ENCODE assay signal across 3 cellular contexts in genomic region chr4:158529505-158529904, GRCh38.
TF ChIP-seq lines count a peak whose summit lies in the region.

No MANE protein-coding gene starts in this region.

TF ChIP-seq in GM12891, 5 proteins besides CTCF, POLR2A, EP300 and RAD21 (continued from another document):
- TF ChIP-seq SPI1 (IDR thresholded peaks at IDR 0.05; ENCODE audit: low read depth, low read length), result 0 out of 2 replicates have a peak, but pooled peaks have one; percentile 16
- TF ChIP-seq POU2F2 (IDR thresholded peaks at IDR 0.05; ENCODE audit: low read depth, low read length), result no peak
- TF ChIP-seq POLR2AphosphoS5 (IDR thresholded peaks at IDR 0.05; ENCODE audit: low read depth, low read length), result no peak

TF ChIP-seq in GM23338, 12 proteins besides CTCF, POLR2A, EP300 and RAD21 (continues in another document):
- TF ChIP-seq, protein P1, sequence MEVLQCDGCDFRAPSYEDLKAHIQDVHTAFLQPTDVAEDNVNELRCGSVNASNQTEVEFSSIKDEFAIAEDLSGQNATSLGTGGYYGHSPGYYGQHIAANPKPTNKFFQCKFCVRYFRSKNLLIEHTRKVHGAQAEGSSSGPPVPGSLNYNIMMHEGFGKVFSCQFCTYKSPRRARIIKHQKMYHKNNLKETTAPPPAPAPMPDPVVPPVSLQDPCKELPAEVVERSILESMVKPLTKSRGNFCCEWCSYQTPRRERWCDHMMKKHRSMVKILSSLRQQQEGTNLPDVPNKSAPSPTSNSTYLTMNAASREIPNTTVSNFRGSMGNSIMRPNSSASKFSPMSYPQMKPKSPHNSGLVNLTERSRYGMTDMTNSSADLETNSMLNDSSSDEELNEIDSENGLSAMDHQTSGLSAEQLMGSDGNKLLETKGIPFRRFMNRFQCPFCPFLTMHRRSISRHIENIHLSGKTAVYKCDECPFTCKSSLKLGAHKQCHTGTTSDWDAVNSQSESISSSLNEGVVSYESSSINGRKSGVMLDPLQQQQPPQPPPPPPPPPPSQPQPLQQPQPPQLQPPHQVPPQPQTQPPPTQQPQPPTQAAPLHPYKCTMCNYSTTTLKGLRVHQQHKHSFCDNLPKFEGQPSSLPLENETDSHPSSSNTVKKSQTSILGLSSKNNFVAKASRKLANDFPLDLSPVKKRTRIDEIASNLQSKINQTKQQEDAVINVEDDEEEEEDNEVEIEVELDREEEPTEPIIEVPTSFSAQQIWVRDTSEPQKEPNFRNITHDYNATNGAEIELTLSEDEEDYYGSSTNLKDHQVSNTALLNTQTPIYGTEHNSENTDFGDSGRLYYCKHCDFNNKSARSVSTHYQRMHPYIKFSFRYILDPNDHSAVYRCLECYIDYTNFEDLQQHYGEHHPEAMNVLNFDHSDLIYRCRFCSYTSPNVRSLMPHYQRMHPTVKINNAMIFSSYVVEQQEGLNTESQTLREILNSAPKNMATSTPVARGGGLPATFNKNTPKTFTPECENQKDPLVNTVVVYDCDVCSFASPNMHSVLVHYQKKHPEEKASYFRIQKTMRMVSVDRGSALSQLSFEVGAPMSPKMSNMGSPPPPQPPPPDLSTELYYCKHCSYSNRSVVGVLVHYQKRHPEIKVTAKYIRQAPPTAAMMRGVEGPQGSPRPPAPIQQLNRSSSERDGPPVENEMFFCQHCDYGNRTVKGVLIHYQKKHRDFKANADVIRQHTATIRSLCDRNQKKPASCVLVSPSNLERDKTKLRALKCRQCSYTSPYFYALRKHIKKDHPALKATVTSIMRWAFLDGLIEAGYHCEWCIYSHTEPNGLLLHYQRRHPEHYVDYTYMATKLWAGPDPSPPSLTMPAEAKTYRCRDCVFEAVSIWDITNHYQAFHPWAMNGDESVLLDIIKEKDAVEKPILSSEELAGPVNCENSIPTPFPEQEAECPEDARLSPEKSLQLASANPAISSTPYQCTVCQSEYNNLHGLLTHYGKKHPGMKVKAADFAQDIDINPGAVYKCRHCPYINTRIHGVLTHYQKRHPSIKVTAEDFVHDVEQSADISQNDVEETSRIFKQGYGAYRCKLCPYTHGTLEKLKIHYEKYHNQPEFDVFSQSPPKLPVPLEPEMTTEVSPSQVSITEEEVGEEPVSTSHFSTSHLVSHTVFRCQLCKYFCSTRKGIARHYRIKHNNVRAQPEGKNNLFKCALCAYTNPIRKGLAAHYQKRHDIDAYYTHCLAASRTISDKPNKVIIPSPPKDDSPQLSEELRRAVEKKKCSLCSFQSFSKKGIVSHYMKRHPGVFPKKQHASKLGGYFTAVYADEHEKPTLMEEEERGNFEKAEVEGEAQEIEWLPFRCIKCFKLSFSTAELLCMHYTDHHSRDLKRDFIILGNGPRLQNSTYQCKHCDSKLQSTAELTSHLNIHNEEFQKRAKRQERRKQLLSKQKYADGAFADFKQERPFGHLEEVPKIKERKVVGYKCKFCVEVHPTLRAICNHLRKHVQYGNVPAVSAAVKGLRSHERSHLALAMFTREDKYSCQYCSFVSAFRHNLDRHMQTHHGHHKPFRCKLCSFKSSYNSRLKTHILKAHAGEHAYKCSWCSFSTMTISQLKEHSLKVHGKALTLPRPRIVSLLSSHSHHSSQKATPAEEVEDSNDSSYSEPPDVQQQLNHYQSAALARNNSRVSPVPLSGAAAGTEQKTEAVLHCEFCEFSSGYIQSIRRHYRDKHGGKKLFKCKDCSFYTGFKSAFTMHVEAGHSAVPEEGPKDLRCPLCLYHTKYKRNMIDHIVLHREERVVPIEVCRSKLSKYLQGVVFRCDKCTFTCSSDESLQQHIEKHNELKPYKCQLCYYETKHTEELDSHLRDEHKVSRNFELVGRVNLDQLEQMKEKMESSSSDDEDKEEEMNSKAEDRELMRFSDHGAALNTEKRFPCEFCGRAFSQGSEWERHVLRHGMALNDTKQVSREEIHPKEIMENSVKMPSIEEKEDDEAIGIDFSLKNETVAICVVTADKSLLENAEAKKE (CRISPR knock-in tag; IDR thresholded peaks at IDR 0.05), result no peak
- no peak for TF ChIP-seq CREB1 (CRISPR knock-in tag; IDR thresholded peaks at IDR 0.05; ENCODE audit: low read depth)
- no peak for TF ChIP-seq NANOG (IDR thresholded peaks at IDR 0.05; ENCODE audit: borderline replicate concordance)
- TF ChIP-seq JUNB (IDR thresholded peaks at IDR 0.05; ENCODE audit: unreplicated experiment), result no peak
- no peak for TF ChIP-seq ETS1 (IDR thresholded peaks at IDR 0.05)
- TF ChIP-seq POLR2AphosphoS5 (IDR thresholded peaks at IDR 0.05; ENCODE audit: low read depth), result no peak
- TF ChIP-seq, protein P2, sequence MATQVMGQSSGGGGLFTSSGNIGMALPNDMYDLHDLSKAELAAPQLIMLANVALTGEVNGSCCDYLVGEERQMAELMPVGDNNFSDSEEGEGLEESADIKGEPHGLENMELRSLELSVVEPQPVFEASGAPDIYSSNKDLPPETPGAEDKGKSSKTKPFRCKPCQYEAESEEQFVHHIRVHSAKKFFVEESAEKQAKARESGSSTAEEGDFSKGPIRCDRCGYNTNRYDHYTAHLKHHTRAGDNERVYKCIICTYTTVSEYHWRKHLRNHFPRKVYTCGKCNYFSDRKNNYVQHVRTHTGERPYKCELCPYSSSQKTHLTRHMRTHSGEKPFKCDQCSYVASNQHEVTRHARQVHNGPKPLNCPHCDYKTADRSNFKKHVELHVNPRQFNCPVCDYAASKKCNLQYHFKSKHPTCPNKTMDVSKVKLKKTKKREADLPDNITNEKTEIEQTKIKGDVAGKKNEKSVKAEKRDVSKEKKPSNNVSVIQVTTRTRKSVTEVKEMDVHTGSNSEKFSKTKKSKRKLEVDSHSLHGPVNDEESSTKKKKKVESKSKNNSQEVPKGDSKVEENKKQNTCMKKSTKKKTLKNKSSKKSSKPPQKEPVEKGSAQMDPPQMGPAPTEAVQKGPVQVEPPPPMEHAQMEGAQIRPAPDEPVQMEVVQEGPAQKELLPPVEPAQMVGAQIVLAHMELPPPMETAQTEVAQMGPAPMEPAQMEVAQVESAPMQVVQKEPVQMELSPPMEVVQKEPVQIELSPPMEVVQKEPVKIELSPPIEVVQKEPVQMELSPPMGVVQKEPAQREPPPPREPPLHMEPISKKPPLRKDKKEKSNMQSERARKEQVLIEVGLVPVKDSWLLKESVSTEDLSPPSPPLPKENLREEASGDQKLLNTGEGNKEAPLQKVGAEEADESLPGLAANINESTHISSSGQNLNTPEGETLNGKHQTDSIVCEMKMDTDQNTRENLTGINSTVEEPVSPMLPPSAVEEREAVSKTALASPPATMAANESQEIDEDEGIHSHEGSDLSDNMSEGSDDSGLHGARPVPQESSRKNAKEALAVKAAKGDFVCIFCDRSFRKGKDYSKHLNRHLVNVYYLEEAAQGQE (IDR thresholded peaks at IDR 0.05; ENCODE audit: unreplicated experiment), result no peak
- no peak for TF ChIP-seq EZH2phosphoT487 (IDR thresholded peaks at IDR 0.05; ENCODE audit: unreplicated experiment)
- TF ChIP-seq ZNF331 (CRISPR knock-in tag; IDR thresholded peaks at IDR 0.05; ENCODE audit: low read depth), result no peak
- TF ChIP-seq EZH2 (IDR thresholded peaks at IDR 0.05; ENCODE audit: low read depth, unreplicated experiment), result no peak
- no peak for TF ChIP-seq ZNF114 (CRISPR knock-in tag; IDR thresholded peaks at IDR 0.05)

TF ChIP-seq in K562, 482 proteins besides CTCF, POLR2A, EP300 and RAD21 (continued from another document):
- TF ChIP-seq PKNOX1 (IDR thresholded peaks at IDR 0.05) (no peak), SMAD2 (IDR thresholded peaks at IDR 0.05; ENCODE audit: low read depth, low read length) (no peak)
TF ChIP-seq in K562: peak in this region for 1.
